In genomic region chr4:3315566-3315965, GRCh38 we compare ENCODE assay signal across 13 cellular contexts. TPM values are rescaled to one million over a fixed set of nuclear protein-coding genes. Genes with fewer than 3 reads are reported as not detected.
A peak's percentile ranks its signal among the peaks of the same experiment; 100 is the strongest.
DNase-seq lines count a peak whose midpoint lies in the region; ATAC-seq and TF ChIP-seq lines count a peak whose summit lies in the region.
"Had no signal": no experiment of that assay in that cellular context is flagged by ENCODE, and none has a peak within 500 bp of the region (broad histone marks: within the 10 kb centered on the region; RNA-seq: fewer than 3 reads in every experiment).

No MANE protein-coding gene starts in this region.

- no peak for TF ChIP-seq CTCF in left ventricle myocardium inferior (IDR thresholded peaks at IDR 0.05; ENCODE audit: borderline replicate concordance)
- TF ChIP-seq CTCF in coronary artery (IDR thresholded peaks at IDR 0.05): no peak
- no peak for TF ChIP-seq CTCF in osteoblast (IDR thresholded peaks at IDR 0.05; ENCODE audit: extremely low read depth, low read depth, low read length)

- peaks cover 18% of the 10 kb centered on the region for H4K20me1 ChIP-seq in osteoblast (ENCODE audit: insufficient read depth, low read length)

- H2AFZ ChIP-seq in osteoblast (ENCODE audit: low read length): no peak overlapping the region

- DNase-seq in Right ventricle myocardium superior: peak; percentile 30
- DNase-seq in left ventricle myocardium inferior: no peak
- DNase-seq in coronary artery (ENCODE audit: low spot score): peak; percentile 50
- peak; percentile 39 for DNase-seq in osteoblast (ENCODE audit: insufficient read length, low spot score, missing footprints)
- DNase-seq in ureter (ENCODE audit: low spot score): peak; percentile 31
- DNase-seq in inferior parietal cortex (ENCODE audit: extremely low spot score): no peak
- DNase-seq: COR-L47, MG63, NCI-H1092, NCI-H146, NCI-H2081, NCI-H774 had no signal

- no peak overlapping the region for H3K27ac ChIP-seq in left ventricle myocardium inferior (replicated peaks)
- H3K27ac ChIP-seq in coronary artery: no peak overlapping the region
- H3K27ac ChIP-seq in osteoblast (ENCODE audit: low read depth, low read length): no peak overlapping the region

- H3K9me3 ChIP-seq in left ventricle myocardium inferior (replicated peaks) (no peaks in the 10 kb centered on the region), osteoblast (ENCODE audit: low read depth, low read length) (no peaks in the 10 kb centered on the region)
- H3K9me3 ChIP-seq: MG63 had no signal

- no peaks in the 10 kb centered on the region for H3K27me3 ChIP-seq in left ventricle myocardium inferior (ENCODE audit: low read depth)
- H3K27me3 ChIP-seq in osteoblast (ENCODE audit: insufficient read depth, low read length): no peaks in the 10 kb centered on the region
- H3K27me3 ChIP-seq: MG63 had no signal

- H3K4me1 ChIP-seq in left ventricle myocardium inferior (peaks cover 26% of the 10 kb centered on the region), osteoblast (ENCODE audit: insufficient read depth, low read length) (no peaks in the 10 kb centered on the region)

- intact Hi-C loops in Right ventricle myocardium superior (cut with DNase I): no loop called here
- intact Hi-C loops in left ventricle myocardium inferior (cut with micrococcal nuclease): no loop called here

- H3K79me2 ChIP-seq in osteoblast (ENCODE audit: insufficient read depth, low read length): peaks cover 18% of the 10 kb centered on the region

- H3K4me3 ChIP-seq in left ventricle myocardium inferior (no peak overlapping the region), coronary artery (no peak overlapping the region), osteoblast (ENCODE audit: insufficient read depth, low read length) (no peak overlapping the region)
- H3K4me3 ChIP-seq: MG63 had no signal

- no peak overlapping the region for H3K4me2 ChIP-seq in osteoblast (ENCODE audit: insufficient read depth, low read length)

- H3K36me3 ChIP-seq in left ventricle myocardium inferior (peaks cover 22% of the 10 kb centered on the region), osteoblast (ENCODE audit: insufficient read depth, low read length) (peaks cover 6% of the 10 kb centered on the region)
- H3K36me3 ChIP-seq: MG63 had no signal

- no peak for ATAC-seq in Right ventricle myocardium superior (ENCODE audit: poor library complexity)
- ATAC-seq in GM18909 (IDR thresholded peaks at IDR 0.05; ENCODE audit: poor library complexity, unreplicated experiment): no peak

RNA-seq across cellular contexts. Expression of gene RGS12, which starts 22.7 kb away (rescaled TPM):
- total RNA-seq in Right ventricle myocardium superior (15.8 TPM), left ventricle myocardium inferior (13.4 TPM), osteoblast (19.2 and 61.2 TPM in 2 replicates), ureter (50.8 TPM)

Comparison
In these comparisons a context has a peak if more than half of its experiments do, and no peak if none do; other contexts are left out.
1. DNase-seq: peak in Right ventricle myocardium superior (single experiment), coronary artery (single experiment), osteoblast (single experiment) and ureter (single experiment); none in left ventricle myocardium inferior (single experiment) and inferior parietal cortex (single experiment).